Comparison of ENCODE assay signal across 8 cellular contexts in the genomic region with DNA sequence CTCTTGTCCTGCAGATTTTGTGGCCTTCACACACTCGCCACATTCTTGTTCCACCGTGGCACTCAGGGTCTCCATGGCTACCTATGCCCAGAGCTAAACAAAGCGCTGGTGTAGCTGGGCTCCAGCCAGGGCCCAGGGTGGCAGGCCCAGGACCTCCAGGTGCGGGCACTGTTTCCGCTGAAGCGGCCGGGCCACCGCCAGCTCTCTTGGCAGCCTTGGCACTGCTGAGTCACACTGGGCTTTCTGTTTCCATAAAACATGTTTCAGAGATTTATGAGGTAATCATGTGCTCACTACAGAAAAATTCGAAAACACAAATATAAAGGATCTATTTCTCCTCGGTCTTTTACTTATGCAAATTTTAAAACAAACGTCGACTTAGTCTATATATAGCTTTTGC. TPM values are rescaled to one million over a fixed set of nuclear protein-coding genes. Genes with fewer than 3 reads are reported as not detected.
DNase-seq lines count a peak whose midpoint lies in the region; ATAC-seq and TF ChIP-seq lines count a peak whose summit lies in the region.

No MANE protein-coding gene starts in this region.

- no peak overlapping the region for H3K4me3 ChIP-seq in smooth muscle cell

- no peak for ATAC-seq in HG03469 (IDR thresholded peaks at IDR 0.05; ENCODE audit: unreplicated experiment)

- no peak overlapping the region for H3K4me2 ChIP-seq in smooth muscle cell

- no peaks in the 10 kb centered on the region for H4K20me1 ChIP-seq in smooth muscle cell (ENCODE audit: low read depth)

- no peaks in the 10 kb centered on the region for H3K36me3 ChIP-seq in smooth muscle cell (ENCODE audit: low read depth)

- H3K79me2 ChIP-seq in smooth muscle cell (ENCODE audit: low read depth), result no peaks in the 10 kb centered on the region

- no peak for TF ChIP-seq CTCF in smooth muscle cell (IDR thresholded peaks at IDR 0.05; ENCODE audit: borderline replicate concordance, insufficient read depth, poor library complexity, severe bottlenecking)
- TF ChIP-seq CTCF in nephron progenitor cell (IDR thresholded peaks at IDR 0.05), result no peak

- no peaks in the 10 kb centered on the region for H3K9me3 ChIP-seq in smooth muscle cell (replicated peaks; ENCODE audit: low read depth)

- no peak overlapping the region for H3K27ac Mint-ChIP-seq in nephron progenitor cell

- no peaks in the 10 kb centered on the region for H3K4me1 ChIP-seq in smooth muscle cell (ENCODE audit: low read depth)

- no peak overlapping the region for H3K9ac ChIP-seq in smooth muscle cell (ENCODE audit: low read depth)

- H3K27ac ChIP-seq in smooth muscle cell (ENCODE audit: low read depth), result no peak overlapping the region

- no peak overlapping the region for H3K4me3 Mint-ChIP-seq in nephron progenitor cell

- peaks cover 8% of the 10 kb centered on the region for H3K27me3 ChIP-seq in smooth muscle cell (ENCODE audit: low read depth)

- H3K36me3 Mint-ChIP-seq in nephron progenitor cell (ENCODE audit: low read depth), result no peaks in the 10 kb centered on the region

- DNase-seq in Daoy (ENCODE audit: low read depth), result peak; percentile 91
- DNase-seq in NCI-H1694 (lab: John Stamatoyannopoulos, UW), result peak; percentile 65
- DNase-seq in cerebellum (ENCODE audit: low spot score), result peak; percentile 60
- DNase-seq in non-pigmented ciliary epithelial cell (ENCODE audit: low read depth), result peak; percentile 20
- no peak for DNase-seq in NOMO-1 (lab: John Stamatoyannopoulos, UW; ENCODE audit: unreplicated experiment in 2 of 2)
- no peak for DNase-seq in smooth muscle cell (lab: John Stamatoyannopoulos, UW; ENCODE audit: unreplicated experiment)
- DNase-seq in nephron progenitor cell, result no peak

- H3K27me3 Mint-ChIP-seq in nephron progenitor cell (ENCODE audit: low read depth, poor library complexity), result peaks cover 24% of the 10 kb centered on the region

- 92% methylated on average over 12 of the region's 12 CpGs for WGBS in smooth muscle cell (ENCODE audit: low lambda C conversion rate)

- H3K9me3 Mint-ChIP-seq in nephron progenitor cell, result no peaks in the 10 kb centered on the region

- peaks cover 26% of the 10 kb centered on the region for H3K4me1 Mint-ChIP-seq in nephron progenitor cell

- no peak overlapping the region for H2AFZ ChIP-seq in smooth muscle cell (ENCODE audit: low read depth)

- no peaks in the 10 kb centered on the region for H3F3A ChIP-seq in smooth muscle cell (ENCODE audit: low read depth)

RNA-seq across cellular contexts. Expression of gene AOC1, which starts 51.3 kb away (rescaled TPM):
- 0.17 and 0.36 TPM in 2 replicates for total RNA-seq in Daoy (2014; rRNA removed; shearing (Covaris generic))
- 0.09 TPM for total RNA-seq in cerebellum
- total RNA-seq in smooth muscle cell, result not detected in 2 replicates
- polyA plus RNA-seq in smooth muscle cell, result 0.45 TPM in 1 of 2 replicates, not detected in the other

Comparison
In these comparisons a context has a peak if more than half of its experiments do, and no peak if none do; other contexts are left out.
1. DNase-seq: peak in Daoy (single experiment), NCI-H1694 (single experiment), cerebellum (single experiment) and non-pigmented ciliary epithelial cell (single experiment); none in NOMO-1 (0 of 2), smooth muscle cell (single experiment) and nephron progenitor cell (single experiment).